1 cellular context compared by ENCODE assay signal in genomic region chr7:121395494-121395960, GRCh38.
TF ChIP-seq lines count a peak whose summit lies in the region.

No MANE protein-coding gene starts in this region.

TF ChIP-seq in GM12878, 131 proteins besides CTCF, POLR2A, EP300 and RAD21 (continued from another document):
- no peak for TF ChIP-seq ZZZ3 (IDR thresholded peaks at IDR 0.05; ENCODE audit: control insufficient read depth, insufficient read length, low read depth)
- TF ChIP-seq RELA (IDR thresholded peaks at IDR 0.05; ENCODE audit: borderline replicate concordance, partially characterized antibody): no peak
- TF ChIP-seq, protein P1, sequence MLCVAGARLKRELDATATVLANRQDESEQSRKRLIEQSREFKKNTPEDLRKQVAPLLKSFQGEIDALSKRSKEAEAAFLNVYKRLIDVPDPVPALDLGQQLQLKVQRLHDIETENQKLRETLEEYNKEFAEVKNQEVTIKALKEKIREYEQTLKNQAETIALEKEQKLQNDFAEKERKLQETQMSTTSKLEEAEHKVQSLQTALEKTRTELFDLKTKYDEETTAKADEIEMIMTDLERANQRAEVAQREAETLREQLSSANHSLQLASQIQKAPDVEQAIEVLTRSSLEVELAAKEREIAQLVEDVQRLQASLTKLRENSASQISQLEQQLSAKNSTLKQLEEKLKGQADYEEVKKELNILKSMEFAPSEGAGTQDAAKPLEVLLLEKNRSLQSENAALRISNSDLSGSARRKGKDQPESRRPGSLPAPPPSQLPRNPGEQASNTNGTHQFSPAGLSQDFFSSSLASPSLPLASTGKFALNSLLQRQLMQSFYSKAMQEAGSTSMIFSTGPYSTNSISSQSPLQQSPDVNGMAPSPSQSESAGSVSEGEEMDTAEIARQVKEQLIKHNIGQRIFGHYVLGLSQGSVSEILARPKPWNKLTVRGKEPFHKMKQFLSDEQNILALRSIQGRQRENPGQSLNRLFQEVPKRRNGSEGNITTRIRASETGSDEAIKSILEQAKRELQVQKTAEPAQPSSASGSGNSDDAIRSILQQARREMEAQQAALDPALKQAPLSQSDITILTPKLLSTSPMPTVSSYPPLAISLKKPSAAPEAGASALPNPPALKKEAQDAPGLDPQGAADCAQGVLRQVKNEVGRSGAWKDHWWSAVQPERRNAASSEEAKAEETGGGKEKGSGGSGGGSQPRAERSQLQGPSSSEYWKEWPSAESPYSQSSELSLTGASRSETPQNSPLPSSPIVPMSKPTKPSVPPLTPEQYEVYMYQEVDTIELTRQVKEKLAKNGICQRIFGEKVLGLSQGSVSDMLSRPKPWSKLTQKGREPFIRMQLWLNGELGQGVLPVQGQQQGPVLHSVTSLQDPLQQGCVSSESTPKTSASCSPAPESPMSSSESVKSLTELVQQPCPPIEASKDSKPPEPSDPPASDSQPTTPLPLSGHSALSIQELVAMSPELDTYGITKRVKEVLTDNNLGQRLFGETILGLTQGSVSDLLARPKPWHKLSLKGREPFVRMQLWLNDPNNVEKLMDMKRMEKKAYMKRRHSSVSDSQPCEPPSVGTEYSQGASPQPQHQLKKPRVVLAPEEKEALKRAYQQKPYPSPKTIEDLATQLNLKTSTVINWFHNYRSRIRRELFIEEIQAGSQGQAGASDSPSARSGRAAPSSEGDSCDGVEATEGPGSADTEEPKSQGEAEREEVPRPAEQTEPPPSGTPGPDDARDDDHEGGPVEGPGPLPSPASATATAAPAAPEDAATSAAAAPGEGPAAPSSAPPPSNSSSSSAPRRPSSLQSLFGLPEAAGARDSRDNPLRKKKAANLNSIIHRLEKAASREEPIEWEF (IDR thresholded peaks at IDR 0.05; ENCODE audit: insufficient replicate concordance, low read depth, low read length): no peak
- TF ChIP-seq SMAD1 (IDR thresholded peaks at IDR 0.05; ENCODE audit: low read depth, partially characterized antibody): peak; percentile 18
- TF ChIP-seq GABPA (IDR thresholded peaks at IDR 0.05; ENCODE audit: low read depth): no peak
- no peak for TF ChIP-seq MXI1 (IDR thresholded peaks at IDR 0.05; ENCODE audit: low read depth, low read length)
- no peak for TF ChIP-seq HDGF (IDR thresholded peaks at IDR 0.05)
- TF ChIP-seq TAF1 (IDR thresholded peaks at IDR 0.05; ENCODE audit: borderline replicate concordance, low read depth, low read length): no peak
- no peak for TF ChIP-seq FOXK2 (IDR thresholded peaks at IDR 0.05)
- TF ChIP-seq STAT3 (IDR thresholded peaks at IDR 0.05; ENCODE audit: low read depth, low read length): no peak
- TF ChIP-seq, protein P2, sequence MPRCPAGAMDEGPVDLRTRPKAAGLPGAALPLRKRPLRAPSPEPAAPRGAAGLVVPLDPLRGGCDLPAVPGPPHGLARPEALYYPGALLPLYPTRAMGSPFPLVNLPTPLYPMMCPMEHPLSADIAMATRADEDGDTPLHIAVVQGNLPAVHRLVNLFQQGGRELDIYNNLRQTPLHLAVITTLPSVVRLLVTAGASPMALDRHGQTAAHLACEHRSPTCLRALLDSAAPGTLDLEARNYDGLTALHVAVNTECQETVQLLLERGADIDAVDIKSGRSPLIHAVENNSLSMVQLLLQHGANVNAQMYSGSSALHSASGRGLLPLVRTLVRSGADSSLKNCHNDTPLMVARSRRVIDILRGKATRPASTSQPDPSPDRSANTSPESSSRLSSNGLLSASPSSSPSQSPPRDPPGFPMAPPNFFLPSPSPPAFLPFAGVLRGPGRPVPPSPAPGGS (IDR thresholded peaks at IDR 0.05; ENCODE audit: borderline replicate concordance, insufficient read depth, low read depth, low read length, poor library complexity, severe bottlenecking): no peak
- no peak for TF ChIP-seq MEF2A (IDR thresholded peaks at IDR 0.05; ENCODE audit: insufficient read depth, low read depth, low read length)
- TF ChIP-seq NBN (IDR thresholded peaks at IDR 0.05): peak; percentile 24; the same call in 1 of the 2 replicates
- no peak for TF ChIP-seq ATF7 (IDR thresholded peaks at IDR 0.05; ENCODE audit: low read depth)
- no peak for TF ChIP-seq DPF2 (IDR thresholded peaks at IDR 0.05)
- peak; percentile 50; the same call in 1 of the 2 replicates for TF ChIP-seq ASH2L (IDR thresholded peaks at IDR 0.05; ENCODE audit: borderline replicate concordance, low read depth)
- TF ChIP-seq CBFB (IDR thresholded peaks at IDR 0.05; ENCODE audit: low read depth): no peak
- no peak for TF ChIP-seq BCL11A (IDR thresholded peaks at IDR 0.05; ENCODE audit: low read depth, low read length)
- no peak for TF ChIP-seq NR2F1 (conservative IDR thresholded peaks at IDR 0.05)
- TF ChIP-seq ETV6 (conservative IDR thresholded peaks at IDR 0.05 in 1 of 2, IDR thresholded peaks at IDR 0.05 in 1 of 2; ENCODE audit: borderline replicate concordance in 1 of 2, low read depth in 1 of 2): no peak
- no peak for TF ChIP-seq ATF2 (IDR thresholded peaks at IDR 0.05; ENCODE audit: low read length)
- no peak for TF ChIP-seq USF2 (IDR thresholded peaks at IDR 0.05; ENCODE audit: borderline replicate concordance, low read depth, low read length)
- TF ChIP-seq MYC (IDR thresholded peaks at IDR 0.05; ENCODE audit: insufficient read depth, insufficient read length, insufficient replicate concordance, low read length, severe bottlenecking): no peak
- no peak for TF ChIP-seq SP1 (IDR thresholded peaks at IDR 0.05; ENCODE audit: low read depth, low read length)
- TF ChIP-seq SRF (IDR thresholded peaks at IDR 0.05; ENCODE audit: low read depth in 2 of 2, low read length in 2 of 2): no peak
- no peak for TF ChIP-seq IRF4 (IDR thresholded peaks at IDR 0.05; ENCODE audit: low read depth, low read length)
- TF ChIP-seq PAX5 (IDR thresholded peaks at IDR 0.05; ENCODE audit: borderline replicate concordance, low read depth, low read length): no peak; the same call in 1 of the 2 replicates
- TF ChIP-seq TCF12 (IDR thresholded peaks at IDR 0.05; ENCODE audit: low read depth, low read length): 0 out of 2 replicates have a peak, but pooled peaks have one; percentile 39
- TF ChIP-seq HSF1 (IDR thresholded peaks at IDR 0.05; ENCODE audit: low read depth, low read length): no peak
- no peak for TF ChIP-seq IKZF2 (IDR thresholded peaks at IDR 0.05)
- peak; percentile 79; the same call in 1 of the 2 replicates for TF ChIP-seq MLLT1 (IDR thresholded peaks at IDR 0.05)
- TF ChIP-seq BCLAF1 (IDR thresholded peaks at IDR 0.05): peak; percentile 39; the same call in 1 of the 2 replicates
- no peak for TF ChIP-seq MEF2B (IDR thresholded peaks at IDR 0.05; ENCODE audit: partially characterized antibody, poor library complexity, severe bottlenecking)
- TF ChIP-seq CBX5 (IDR thresholded peaks at IDR 0.05; ENCODE audit: low read depth): no peak
- TF ChIP-seq IRF3 (IDR thresholded peaks at IDR 0.05): no peak
- TF ChIP-seq HDAC2 (IDR thresholded peaks at IDR 0.05): no peak
- TF ChIP-seq ZNF274 (IDR thresholded peaks at IDR 0.05; ENCODE audit: insufficient read depth, insufficient read length): no peak
- TF ChIP-seq TCF7 (IDR thresholded peaks at IDR 0.05; ENCODE audit: borderline replicate concordance): peak; percentile 64
- TF ChIP-seq CHD2 (IDR thresholded peaks at IDR 0.05; ENCODE audit: borderline replicate concordance, low read depth, low read length): no peak
TF ChIP-seq in GM12878: peak in this region for 15.
